In the genomic region with DNA sequence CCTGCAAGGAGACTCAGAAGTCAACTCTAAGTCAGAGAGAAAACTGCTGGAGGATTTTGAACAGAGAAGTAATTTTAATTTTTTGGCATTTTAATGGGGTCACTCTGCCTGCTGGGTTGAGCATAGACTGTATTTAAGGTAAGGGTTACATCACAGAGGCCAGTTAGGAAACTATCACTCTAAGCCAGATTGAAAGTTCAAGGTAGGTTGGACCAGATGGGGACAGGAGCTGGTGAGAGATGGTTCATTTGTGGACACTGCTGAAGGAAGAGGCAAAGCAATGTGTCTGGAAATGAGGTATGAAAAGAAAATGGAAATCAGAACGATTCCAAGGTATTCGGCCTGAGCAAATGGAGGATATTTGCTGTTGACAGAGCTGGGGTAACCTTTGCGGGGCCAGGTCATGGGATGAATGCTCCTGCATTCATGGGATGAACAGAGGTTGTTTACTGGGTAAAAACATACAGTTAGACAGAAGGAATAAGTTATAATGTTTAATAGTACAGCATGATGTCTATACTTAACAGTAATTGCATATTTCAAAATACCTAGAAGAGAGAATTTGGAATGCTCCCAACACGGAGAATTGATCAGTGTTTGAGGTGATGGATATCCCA, we compare ENCODE assay signal across 1 cellular context.
TF ChIP-seq lines count a peak whose summit lies in the region.

No MANE protein-coding gene starts in this region.

TF ChIP-seq in H1, 55 proteins besides CTCF, POLR2A, EP300 and RAD21:
- TF ChIP-seq SP1 (IDR thresholded peaks at IDR 0.05; ENCODE audit: low read depth, low read length): no peak
- TF ChIP-seq RFX5 (IDR thresholded peaks at IDR 0.05; ENCODE audit: borderline replicate concordance, low read depth, low read length): no peak
- no peak for TF ChIP-seq HDAC6 (IDR thresholded peaks at IDR 0.05; ENCODE audit: low read depth, low read length)
- TF ChIP-seq CBX8 (IDR thresholded peaks at IDR 0.05; ENCODE audit: borderline replicate concordance, low read depth, low read length): no peak
- TF ChIP-seq JUND (IDR thresholded peaks at IDR 0.05; ENCODE audit: low read length): no peak
- TF ChIP-seq SIN3A (conservative IDR thresholded peaks at IDR 0.05 in 1 of 2, IDR thresholded peaks at IDR 0.05 in 1 of 2; ENCODE audit: low read depth in 1 of 2, low read length in 2 of 2): no peak
- TF ChIP-seq BCL11A (IDR thresholded peaks at IDR 0.05; ENCODE audit: low read depth in 2 of 2, low read length in 2 of 2): no peak
- no peak for TF ChIP-seq BACH1 (IDR thresholded peaks at IDR 0.05; ENCODE audit: low read length)
- TF ChIP-seq SUZ12 (IDR thresholded peaks at IDR 0.05; ENCODE audit: low read length): no peak
- no peak for TF ChIP-seq FOSL1 (IDR thresholded peaks at IDR 0.05; ENCODE audit: insufficient read depth, low read depth, low read length)
- no peak for TF ChIP-seq PHF8 (conservative IDR thresholded peaks at IDR 0.05; ENCODE audit: low read depth, low read length)
- TF ChIP-seq CHD2 (IDR thresholded peaks at IDR 0.05; ENCODE audit: low read length): no peak
